Comparison of ENCODE assay signal across 2 cellular contexts in the genomic region with DNA sequence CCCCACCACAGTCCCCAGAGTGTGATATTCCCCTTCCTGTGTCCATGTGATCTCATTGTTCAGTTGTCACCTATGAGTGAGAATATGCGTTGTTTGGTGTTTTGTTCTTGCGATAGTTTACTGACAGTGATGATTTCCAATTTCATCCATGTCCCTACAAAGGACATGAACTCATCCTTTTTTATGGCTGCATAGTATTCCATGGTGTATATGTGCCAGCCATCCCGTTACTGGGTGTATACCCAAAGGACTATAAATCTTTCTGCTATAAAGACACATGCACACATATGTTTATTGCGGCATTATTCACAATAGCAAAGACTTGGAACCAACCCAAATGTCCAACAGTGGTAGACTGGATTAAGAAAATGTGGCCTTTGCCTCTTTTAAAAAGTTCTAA.
DNase-seq lines count a peak whose midpoint lies in the region; ATAC-seq, FAIRE-seq and TF ChIP-seq lines count a peak whose summit lies in the region.
"Not testable (repeated sequence)": the region's sequence is repeated elsewhere in the genome, so short reads cannot be mapped to it uniquely, and the experiment has no call there.

No MANE protein-coding gene starts in this region.

- TF ChIP-seq POLR2A in K562 (conservative IDR thresholded peaks at IDR 0.05): not testable (repeated sequence)

- not testable (repeated sequence) for H3K4me2 ChIP-seq in K562 (ENCODE audit: insufficient read depth, low read length)

- not testable (repeated sequence) for H3K27ac ChIP-seq in HEK293 (ENCODE audit: extremely low read depth, low read depth, low read length); K562 (ENCODE audit: extremely low read depth, low read depth, low read length)

- CTCF ChIA-PET in HEK293 (lab: Yijun Ruan, JAX); K562 (lab: Yijun Ruan, JAX; ENCODE audit: low intra/inter-chr PET ratio): not testable (repeated sequence)

- not testable (repeated sequence) for H4K20me1 ChIP-seq in K562 (replicated peaks; ENCODE audit: control insufficient read depth, insufficient read depth, low read length)

- H3K9me3 ChIP-seq in HEK293 (ENCODE audit: control insufficient read depth, insufficient read depth, low read depth, low read length); K562 (replicated peaks; ENCODE audit: control insufficient read depth, insufficient read depth, low read depth, low read length): not testable (repeated sequence)

- not testable (repeated sequence) for TF ChIP-seq RAD21 in K562 (CRISPR knock-in tag; conservative IDR thresholded peaks at IDR 0.05 in 1 of 2, IDR thresholded peaks at IDR 0.05 in 1 of 2)

- H3K27me3 ChIP-seq in K562 (ENCODE audit: control insufficient read depth in 2 of 2, insufficient read depth in 2 of 2, low read length in 2 of 2): not testable (repeated sequence)

- not testable (repeated sequence) for H2AFZ ChIP-seq in K562 (ENCODE audit: low read depth, low read length)

- not testable (repeated sequence) for H3K9me1 ChIP-seq in K562 (ENCODE audit: control insufficient read depth, insufficient read depth, low read length)

- 1% methylated on average over 4 of the region's 4 CpGs for WGBS in K562 (ENCODE audit: insufficient coverage, low coverage, missing lambda C conversion rate)

- not testable (repeated sequence) for TF ChIP-seq CTCF in HEK293 (tag by site-specific recombination; IDR thresholded peaks at IDR 0.05); K562 (IDR thresholded peaks at IDR 0.05 in 2 of 3, conservative IDR thresholded peaks at IDR 0.05 in 1 of 3; ENCODE audit: insufficient read depth in 2 of 3, low read depth in 1 of 3, low read length in 3 of 3)

- not testable (repeated sequence) for ATAC-seq in K562

- not testable (repeated sequence) for H3K36me3 ChIP-seq in HEK293 (ENCODE audit: control insufficient read depth in 2 of 2, insufficient read depth in 1 of 2, low read length in 2 of 2); K562 (ENCODE audit: control insufficient read depth, insufficient read depth, low read length)

- POLR2A ChIA-PET in HEK293 (lab: Yijun Ruan, JAX); K562 (lab: Yijun Ruan, JAX): not testable (repeated sequence)

- not testable (repeated sequence) for H3K4me3 ChIP-seq in HEK293 (ENCODE audit: low read depth, low read length); K562

- intact Hi-C loops in K562 (cut with micrococcal nuclease): not testable (repeated sequence)

- not testable (repeated sequence) for H3K4me1 ChIP-seq in HEK293 (ENCODE audit: control insufficient read depth, insufficient read depth, low read length); K562 (replicated peaks in 1 of 2; ENCODE audit: control insufficient read depth in 2 of 2, insufficient read depth in 2 of 2, low read length in 2 of 2)

- in situ Hi-C loops in K562 (cut with MboI): not testable (repeated sequence)

- not testable (repeated sequence) for DNase-seq in K562 (ENCODE audit: extremely low read depth in 1 of 4, low spot score in 3 of 4)

- H3K79me2 ChIP-seq in K562 (ENCODE audit: control insufficient read depth, insufficient read depth, low read length): not testable (repeated sequence)

- not testable (repeated sequence) for FAIRE-seq in K562 (lab: Jason Lieb, UNC)

- not testable (repeated sequence) for TF ChIP-seq EP300 in K562 (IDR thresholded peaks at IDR 0.05; ENCODE audit: low read length)

- not testable (repeated sequence) for H3K9ac ChIP-seq in K562 (ENCODE audit: insufficient read depth in 1 of 2, low read depth in 2 of 2, low read length in 2 of 2)

- not testable (repeated sequence) for BruUV-seq in K562 (replicated peaks; lab: Mats Ljungman, UMichigan)

TF ChIP-seq in HEK293, 187 proteins besides CTCF, POLR2A, EP300 and RAD21:
- TF ChIP-seq ZNF146 (tag by site-specific recombination; IDR thresholded peaks at IDR 0.05): 0 out of 2 replicates have a peak, but pooled peaks have one; percentile 62
- TF ChIP-seq, protein P1, sequence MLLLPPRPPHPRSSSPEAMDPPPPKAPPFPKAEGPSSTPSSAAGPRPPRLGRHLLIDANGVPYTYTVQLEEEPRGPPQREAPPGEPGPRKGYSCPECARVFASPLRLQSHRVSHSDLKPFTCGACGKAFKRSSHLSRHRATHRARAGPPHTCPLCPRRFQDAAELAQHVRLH (tag by site-specific recombination; IDR thresholded peaks at IDR 0.05): peak; percentile 64; the same call in 1 of the 2 replicates

TF ChIP-seq in K562, 482 proteins besides CTCF, POLR2A, EP300 and RAD21:
- TF ChIP-seq RBM25 (IDR thresholded peaks at IDR 0.05; ENCODE audit: low read depth, low read length, severe bottlenecking) (peak; percentile 47), ZNF146 (CRISPR knock-in tag; IDR thresholded peaks at IDR 0.05; ENCODE audit: unreplicated experiment) (peak; percentile 73)
